Comparison of ENCODE assay signal across 8 cellular contexts in the genomic region with DNA sequence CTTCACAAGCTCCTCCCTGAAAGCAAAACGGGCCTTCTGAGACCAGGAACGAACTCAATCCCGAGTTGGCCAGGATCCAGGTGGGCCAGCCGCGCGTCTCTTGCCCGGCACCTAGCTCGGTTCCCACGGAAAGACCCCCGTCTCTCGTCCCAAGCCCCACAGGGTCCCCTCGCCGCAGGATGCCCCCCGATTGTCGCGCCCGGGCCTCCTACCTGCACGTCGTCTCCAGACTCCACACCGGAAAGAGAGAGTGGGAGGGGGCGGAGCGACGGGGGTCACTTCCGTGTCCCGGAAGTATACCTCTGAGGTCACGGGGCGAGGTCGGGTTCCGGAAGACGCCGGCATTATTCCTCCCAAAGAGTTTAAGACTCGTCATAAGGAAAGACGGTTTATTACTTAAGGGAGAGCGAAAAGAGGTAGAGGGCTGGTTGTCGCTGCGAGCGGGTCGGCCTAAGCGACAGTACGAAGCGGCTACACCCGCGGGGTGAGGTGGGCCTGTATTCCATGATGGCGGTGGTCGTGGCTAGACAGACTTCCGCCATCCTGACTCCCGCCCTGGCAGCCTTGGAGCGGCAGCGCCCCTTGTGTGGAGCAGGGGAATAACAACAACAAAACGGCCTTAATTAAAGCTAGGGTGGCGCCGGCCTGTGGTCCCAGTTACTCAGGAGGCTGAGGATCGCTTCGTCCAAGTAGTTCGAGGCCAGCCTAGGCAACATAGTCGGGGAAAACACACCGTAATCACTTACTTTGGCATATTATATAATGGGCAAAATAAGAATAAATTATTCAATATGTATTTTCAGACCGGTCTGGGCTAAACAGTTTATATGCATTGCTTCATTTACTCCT.
DNase-seq lines count a peak whose midpoint lies in the region; TF ChIP-seq lines count a peak whose summit lies in the region.

A gene (minus strand): TSS at position 249 of the 849 bp plus-strand sequence. CDS start 2,006 bp downstream, outside the sequence.

- no peaks in the 10 kb centered on the region for H3K9me3 ChIP-seq in MM.1S (replicated peaks; ENCODE audit: insufficient read depth, low read length)
- no peaks in the 10 kb centered on the region for H3K9me3 ChIP-seq in neutrophil

- H3K4me3 ChIP-seq in MM.1S (ENCODE audit: low read length) (peak within 1 kb of the TSS; percentile 82), neutrophil (ENCODE audit: low read depth in 1 of 2, low read length in 1 of 2) (peak within 1 kb of the TSS; percentile 82 to 97)

- peak within 1 kb of the TSS; percentile 95 for H3K9ac ChIP-seq in MM.1S (ENCODE audit: low read length)

- H3K27me3 ChIP-seq in MM.1S (replicated peaks; ENCODE audit: insufficient read depth, low read length) (no peaks in the 10 kb centered on the region), neutrophil (no peaks in the 10 kb centered on the region)

- peaks cover 13% of the 10 kb centered on the region; the same call in 1 of the 2 replicates for H3K4me1 ChIP-seq in MM.1S (ENCODE audit: low read length)
- peaks cover 56 to 63% of the 10 kb centered on the region in 2 experiments for H3K4me1 ChIP-seq in neutrophil (ENCODE audit: control insufficient read depth in 1 of 2, insufficient read depth in 1 of 2, low read depth in 1 of 2, low read length in 1 of 2)

- peak within 1 kb of the TSS; percentile 76 for H2AFZ ChIP-seq in MM.1S (ENCODE audit: low read length)

- H3K9me2 ChIP-seq in MM.1S (replicated peaks; ENCODE audit: insufficient read depth, low read length) = no peaks in the 10 kb centered on the region

- H3K4me2 ChIP-seq in MM.1S (ENCODE audit: low read depth, low read length) = peak within 1 kb of the TSS; percentile 86

- peak within 1 kb of the TSS; percentile 84 for H3K27ac ChIP-seq in MM.1S (ENCODE audit: low read length)
- peak within 1 kb of the TSS; percentile 99 for H3K27ac ChIP-seq in neutrophil
- peak within 1 kb of the TSS; percentile 92 for H3K27ac ChIP-seq in substantia nigra (ENCODE audit: low read depth, low read length, poor library complexity, severe bottlenecking)

- peaks cover 32% of the 10 kb centered on the region for H4K20me1 ChIP-seq in MM.1S (ENCODE audit: insufficient read depth, low read length)

- TF ChIP-seq CTCF in MM.1S (IDR thresholded peaks at IDR 0.05; ENCODE audit: low read length) (peak; percentile 88), neutrophil (IDR thresholded peaks at IDR 0.05) (peak; percentile 95)

- H3F3A ChIP-seq in MM.1S (ENCODE audit: insufficient read depth, low read length) = peaks cover 20% of the 10 kb centered on the region

- DNase-seq in GM03348 (ENCODE audit: low spot score) = peak; percentile 95
- DNase-seq in HCEC 1CT = peak; percentile 91
- DNase-seq in MM.1S = peak; percentile 96
- DNase-seq in SIG-M5 (lab: John Stamatoyannopoulos, UW) = peak; percentile 83
- DNase-seq in activated gamma-delta T cell treated with Interleukin-2 at 50 U/mL for 16 hours = peak; percentile 93
- DNase-seq in foreskin melanocyte = peak; percentile 94
- peak; percentile 51 to 98 (median 87) for DNase-seq in substantia nigra (lab: John Stamatoyannopoulos, UW)

- H3K36me3 ChIP-seq in MM.1S (replicated peaks; ENCODE audit: insufficient read depth, low read length) = peaks cover 26% of the 10 kb centered on the region
- H3K36me3 ChIP-seq in neutrophil = peaks cover 27% of the 10 kb centered on the region

- H3K79me2 ChIP-seq in MM.1S (ENCODE audit: low read length) = peaks cover 48% of the 10 kb centered on the region

Comparison
In these comparisons a context has a peak if more than half of its experiments do, and no peak if none do; other contexts are left out.
1. Peak in every context shown above with its lines: DNase-seq, H3K4me3 ChIP-seq and H3K27ac ChIP-seq.